In genomic region chr18:63378919-63379638, GRCh38 we compare ENCODE assay signal across 11 cellular contexts. TPM values are rescaled to one million over a fixed set of nuclear protein-coding genes. Genes with fewer than 3 reads are reported as not detected.
A peak's percentile ranks its signal among the peaks of the same experiment; 100 is the strongest.
DNase-seq lines count a peak whose midpoint lies in the region; ATAC-seq lines count a peak whose summit lies in the region.
"Had no signal": no experiment of that assay in that cellular context is flagged by ENCODE, and none has a peak within 500 bp of the region (broad histone marks: within the 10 kb centered on the region; RNA-seq: fewer than 3 reads in every experiment).

No MANE protein-coding gene starts in this region.

- no peak overlapping the region for H2BK120ac ChIP-seq in mesendoderm (ENCODE audit: low read depth, low read length)

- H3K27me3 Mint-ChIP-seq in T-helper 17 cell, result no peaks in the 10 kb centered on the region

- no peak overlapping the region for H3K56ac ChIP-seq in mesendoderm (ENCODE audit: low read length)

- no peak overlapping the region for H3K27ac ChIP-seq in mesendoderm (ENCODE audit: low read depth, low read length)
- H3K27ac ChIP-seq: heart right ventricle had no signal

- no peak overlapping the region for H4K5ac ChIP-seq in mesendoderm (ENCODE audit: low read length)

- H2BK15ac ChIP-seq in mesendoderm (replicated peaks; ENCODE audit: low read depth), result no peak overlapping the region

- no peak overlapping the region for H3K4me3 ChIP-seq in mesendoderm (ENCODE audit: low read length)
- H3K4me3 ChIP-seq: heart right ventricle had no signal

- H3K79me1 ChIP-seq in mesendoderm (ENCODE audit: low read length), result no peaks in the 10 kb centered on the region

- H2BK5ac ChIP-seq in mesendoderm (ENCODE audit: low read length), result no peak overlapping the region

- H3K4me1 Mint-ChIP-seq in T-helper 17 cell, result peaks cover 13% of the 10 kb centered on the region

- no peak overlapping the region for H3K9ac ChIP-seq in mesendoderm (ENCODE audit: low read length)

- WGBS in mesendoderm (ENCODE audit: extremely low coverage, insufficient coverage, low lambda C conversion rate), result no CpG with 5 or more reads among the region's 4 CpGs

- H2AK5ac ChIP-seq in mesendoderm (ENCODE audit: low read length), result no peak overlapping the region

- H3K36me3 ChIP-seq in mesendoderm (ENCODE audit: control insufficient read depth, insufficient read depth, low read length), result no peaks in the 10 kb centered on the region

- H3K36me3 Mint-ChIP-seq in T-helper 17 cell (ENCODE audit: low read depth), result no peaks in the 10 kb centered on the region

- no peak overlapping the region for H3K18ac ChIP-seq in mesendoderm (ENCODE audit: low read length)

- no peak overlapping the region for H3K4ac ChIP-seq in mesendoderm (ENCODE audit: low read depth, low read length)

- ATAC-seq in GM21825 (IDR thresholded peaks at IDR 0.05; ENCODE audit: unreplicated experiment), result peak; percentile 48
- no peak for ATAC-seq in T-helper 17 cell
- ATAC-seq: heart right ventricle had no signal

- no peaks in the 10 kb centered on the region for H3K4me1 ChIP-seq in mesendoderm (ENCODE audit: control insufficient read depth, low read depth, low read length)

- DNase-seq in NOMO-1 treated with DMSO at 0.1 percent for 48 hours (lab: John Stamatoyannopoulos, UW; ENCODE audit: unreplicated experiment) (peak; percentile 5), NOMO-1 treated with dmso at 0.1 percent for 144 hours (lab: John Stamatoyannopoulos, UW; ENCODE audit: unreplicated experiment) (no peak), T-helper 17 cell (no peak), mesendoderm (peak; percentile 15), CD1c-positive myeloid dendritic cell (ENCODE audit: extremely low spot score) (no peak), epidermal melanocyte (ENCODE audit: insufficient read length, low spot score) (no peak), NCI-H82 treated with DMSO at 0.1 percent for 48 hours (lab: John Stamatoyannopoulos, UW; ENCODE audit: unreplicated experiment) (no peak)
- DNase-seq: cortex of kidney, heart right ventricle, NCI-H1436 had no signal

- H3K27me3 ChIP-seq in mesendoderm (ENCODE audit: insufficient read depth, low read length, poor library complexity), result no peaks in the 10 kb centered on the region
- H3K27me3 ChIP-seq: heart right ventricle had no signal

- H3K4me3 Mint-ChIP-seq in T-helper 17 cell, result peak overlapping the region; percentile 63

- H3K79me2 ChIP-seq in mesendoderm (ENCODE audit: control insufficient read depth, insufficient read depth, low read length), result no peaks in the 10 kb centered on the region

- peak overlapping the region; percentile 72 for H3K27ac Mint-ChIP-seq in T-helper 17 cell

- no peak overlapping the region for H3K23ac ChIP-seq in mesendoderm (ENCODE audit: low read length)

- H4K8ac ChIP-seq in mesendoderm (ENCODE audit: low read depth, low read length), result no peak overlapping the region

- no peak overlapping the region for H3K4me2 ChIP-seq in mesendoderm (ENCODE audit: low read length)

- no peaks in the 10 kb centered on the region for H3K9me3 ChIP-seq in T-helper 17 cell (ENCODE audit: control insufficient read depth, low read length, poor library complexity, severe bottlenecking)

RNA-seq across cellular contexts. Expression of gene KDSR, which starts 12.1 kb away (rescaled TPM):
- 10 to 100 TPM; 55.2 to 71.2 TPM for total RNA-seq in T-helper 17 cell
- polyA plus RNA-seq in mesendoderm (2013, experiment 1 of 2), result 17.8 TPM
- polyA plus RNA-seq in mesendoderm (2013, experiment 2 of 2), result 19.9 TPM

RNA-seq across cellular contexts. Expression of gene VPS4B, which starts 43.2 kb away (rescaled TPM):
- total RNA-seq in T-helper 17 cell, result 10 to 100 TPM; 61.3 to 78.7 TPM
- polyA plus RNA-seq in mesendoderm (2013, experiment 1 of 2), result 47.0 TPM
- 49.1 TPM for polyA plus RNA-seq in mesendoderm (2013, experiment 2 of 2)

RNA-seq across cellular contexts. Expression of gene BCL2, which starts 59.5 kb away (rescaled TPM):
- total RNA-seq in T-helper 17 cell, result 100 to 1,000 TPM; 134 to 136 TPM
- polyA plus RNA-seq in mesendoderm (2013, experiment 1 of 2), result 1.5 TPM
- polyA plus RNA-seq in mesendoderm (2013, experiment 2 of 2), result 1.6 TPM

Comparison
In these comparisons a context has a peak if more than half of its experiments do, and no peak if none do; other contexts are left out.
1. DNase-seq: peak in NOMO-1 treated with DMSO at 0.1 percent for 48 hours (single experiment) and mesendoderm (single experiment); none in NOMO-1 treated with dmso at 0.1 percent for 144 hours (single experiment), T-helper 17 cell (0 of 3), CD1c-positive myeloid dendritic cell (single experiment), epidermal melanocyte (single experiment) and NCI-H82 treated with DMSO at 0.1 percent for 48 hours (single experiment).